1 cellular context compared by ENCODE assay signal in genomic region chr6:4322846-4323309, GRCh38.
TF ChIP-seq lines count a peak whose summit lies in the region.

No MANE protein-coding gene starts in this region.

TF ChIP-seq in K562, 482 proteins besides CTCF, POLR2A, EP300 and RAD21 (continued from another document and continues in another):
- TF ChIP-seq VEZF1 (CRISPR knock-in tag; IDR thresholded peaks at IDR 0.05) (peak; percentile 57), ZNF318 (IDR thresholded peaks at IDR 0.05; ENCODE audit: borderline replicate concordance in 1 of 2, low read depth in 1 of 2) (peak in 1 of 2 experiments; percentile 77; a peak in 2 of 4 replicates), KLF10 (CRISPR knock-in tag; IDR thresholded peaks at IDR 0.05) (no peak), HCFC1 (IDR thresholded peaks at IDR 0.05; ENCODE audit: low read depth, low read length) (no peak), RBM17 (IDR thresholded peaks at IDR 0.05; ENCODE audit: borderline replicate concordance, low read depth, low read length) (no peak), FOXK2 (conservative IDR thresholded peaks at IDR 0.05 in 1 of 2, IDR thresholded peaks at IDR 0.05 in 1 of 2; ENCODE audit: low read depth in 2 of 2) (peak in 1 of 2 experiments; percentile 26; a peak in 2 of 4 replicates), MAZ (CRISPR knock-in tag; conservative IDR thresholded peaks at IDR 0.05 in 1 of 2, IDR thresholded peaks at IDR 0.05 in 1 of 2) (peak in 1 of 2 experiments; percentile 54; a peak in 2 of 4 replicates), ARID1B (IDR thresholded peaks at IDR 0.05) (peak; percentile 86), NCOA6 (IDR thresholded peaks at IDR 0.05) (no peak), PYGO2 (tag; IDR thresholded peaks at IDR 0.05) (0 out of 2 replicates have a peak, but pooled peaks have one; percentile 23), BRD9 (IDR thresholded peaks at IDR 0.05; ENCODE audit: low read depth, partially characterized antibody) (peak; percentile 32), C11orf30 (IDR thresholded peaks at IDR 0.05; ENCODE audit: low read depth) (no peak), PHTF2 (CRISPR knock-in tag; IDR thresholded peaks at IDR 0.05) (no peak), CHD2 (IDR thresholded peaks at IDR 0.05; ENCODE audit: low read depth, low read length) (no peak), WHSC1 (IDR thresholded peaks at IDR 0.05; ENCODE audit: low read length) (no peak), TAL1 (IDR thresholded peaks at IDR 0.05) (peak; percentile 56), ZNF766 (CRISPR knock-in tag; conservative IDR thresholded peaks at IDR 0.05) (peak; percentile 66; the same call in 1 of the 2 replicates), MNT (conservative IDR thresholded peaks at IDR 0.05) (0 out of 4 replicates have a peak, but pooled peaks of 1 of the 2 experiments have one; percentile 16), ZSCAN32 (CRISPR knock-in tag; IDR thresholded peaks at IDR 0.05) (peak; percentile 54; the same call in 1 of the 2 replicates), DIDO1 (tag; IDR thresholded peaks at IDR 0.05; ENCODE audit: low read depth) (0 out of 2 replicates have a peak, but pooled peaks have one; percentile 36), RCOR1 (IDR thresholded peaks at IDR 0.05; ENCODE audit: borderline replicate concordance in 1 of 2, low read depth in 2 of 2, low read length in 2 of 2) (peak in 1 of 2 experiments; percentile 96; a peak in 2 of 4 replicates), NCOA2 (IDR thresholded peaks at IDR 0.05; ENCODE audit: partially characterized antibody in 2 of 2) (no peak), ZEB2 (IDR thresholded peaks at IDR 0.05) (peak; percentile 55; the same call in 1 of the 2 replicates), JUNB (CRISPR knock-in tag; conservative IDR thresholded peaks at IDR 0.05) (0 out of 2 replicates have a peak, but pooled peaks have one; percentile 41), HDAC3 (IDR thresholded peaks at IDR 0.05; ENCODE audit: borderline replicate concordance, partially characterized antibody) (peak; percentile 45), ATF4 (CRISPR knock-in tag; IDR thresholded peaks at IDR 0.05) (peak; percentile 79), NCOR1 (IDR thresholded peaks at IDR 0.05) (peak; percentile 69), SIN3A (IDR thresholded peaks at IDR 0.05; ENCODE audit: borderline replicate concordance in 2 of 2, control insufficient read depth in 1 of 2, low read depth in 2 of 2, low read length in 2 of 2) (no peak)
- TF ChIP-seq, protein P1, sequence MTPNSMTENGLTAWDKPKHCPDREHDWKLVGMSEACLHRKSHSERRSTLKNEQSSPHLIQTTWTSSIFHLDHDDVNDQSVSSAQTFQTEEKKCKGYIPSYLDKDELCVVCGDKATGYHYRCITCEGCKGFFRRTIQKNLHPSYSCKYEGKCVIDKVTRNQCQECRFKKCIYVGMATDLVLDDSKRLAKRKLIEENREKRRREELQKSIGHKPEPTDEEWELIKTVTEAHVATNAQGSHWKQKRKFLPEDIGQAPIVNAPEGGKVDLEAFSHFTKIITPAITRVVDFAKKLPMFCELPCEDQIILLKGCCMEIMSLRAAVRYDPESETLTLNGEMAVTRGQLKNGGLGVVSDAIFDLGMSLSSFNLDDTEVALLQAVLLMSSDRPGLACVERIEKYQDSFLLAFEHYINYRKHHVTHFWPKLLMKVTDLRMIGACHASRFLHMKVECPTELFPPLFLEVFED (CRISPR knock-in tag; conservative IDR thresholded peaks at IDR 0.05): peak; percentile 84
- TF ChIP-seq, protein P2, sequence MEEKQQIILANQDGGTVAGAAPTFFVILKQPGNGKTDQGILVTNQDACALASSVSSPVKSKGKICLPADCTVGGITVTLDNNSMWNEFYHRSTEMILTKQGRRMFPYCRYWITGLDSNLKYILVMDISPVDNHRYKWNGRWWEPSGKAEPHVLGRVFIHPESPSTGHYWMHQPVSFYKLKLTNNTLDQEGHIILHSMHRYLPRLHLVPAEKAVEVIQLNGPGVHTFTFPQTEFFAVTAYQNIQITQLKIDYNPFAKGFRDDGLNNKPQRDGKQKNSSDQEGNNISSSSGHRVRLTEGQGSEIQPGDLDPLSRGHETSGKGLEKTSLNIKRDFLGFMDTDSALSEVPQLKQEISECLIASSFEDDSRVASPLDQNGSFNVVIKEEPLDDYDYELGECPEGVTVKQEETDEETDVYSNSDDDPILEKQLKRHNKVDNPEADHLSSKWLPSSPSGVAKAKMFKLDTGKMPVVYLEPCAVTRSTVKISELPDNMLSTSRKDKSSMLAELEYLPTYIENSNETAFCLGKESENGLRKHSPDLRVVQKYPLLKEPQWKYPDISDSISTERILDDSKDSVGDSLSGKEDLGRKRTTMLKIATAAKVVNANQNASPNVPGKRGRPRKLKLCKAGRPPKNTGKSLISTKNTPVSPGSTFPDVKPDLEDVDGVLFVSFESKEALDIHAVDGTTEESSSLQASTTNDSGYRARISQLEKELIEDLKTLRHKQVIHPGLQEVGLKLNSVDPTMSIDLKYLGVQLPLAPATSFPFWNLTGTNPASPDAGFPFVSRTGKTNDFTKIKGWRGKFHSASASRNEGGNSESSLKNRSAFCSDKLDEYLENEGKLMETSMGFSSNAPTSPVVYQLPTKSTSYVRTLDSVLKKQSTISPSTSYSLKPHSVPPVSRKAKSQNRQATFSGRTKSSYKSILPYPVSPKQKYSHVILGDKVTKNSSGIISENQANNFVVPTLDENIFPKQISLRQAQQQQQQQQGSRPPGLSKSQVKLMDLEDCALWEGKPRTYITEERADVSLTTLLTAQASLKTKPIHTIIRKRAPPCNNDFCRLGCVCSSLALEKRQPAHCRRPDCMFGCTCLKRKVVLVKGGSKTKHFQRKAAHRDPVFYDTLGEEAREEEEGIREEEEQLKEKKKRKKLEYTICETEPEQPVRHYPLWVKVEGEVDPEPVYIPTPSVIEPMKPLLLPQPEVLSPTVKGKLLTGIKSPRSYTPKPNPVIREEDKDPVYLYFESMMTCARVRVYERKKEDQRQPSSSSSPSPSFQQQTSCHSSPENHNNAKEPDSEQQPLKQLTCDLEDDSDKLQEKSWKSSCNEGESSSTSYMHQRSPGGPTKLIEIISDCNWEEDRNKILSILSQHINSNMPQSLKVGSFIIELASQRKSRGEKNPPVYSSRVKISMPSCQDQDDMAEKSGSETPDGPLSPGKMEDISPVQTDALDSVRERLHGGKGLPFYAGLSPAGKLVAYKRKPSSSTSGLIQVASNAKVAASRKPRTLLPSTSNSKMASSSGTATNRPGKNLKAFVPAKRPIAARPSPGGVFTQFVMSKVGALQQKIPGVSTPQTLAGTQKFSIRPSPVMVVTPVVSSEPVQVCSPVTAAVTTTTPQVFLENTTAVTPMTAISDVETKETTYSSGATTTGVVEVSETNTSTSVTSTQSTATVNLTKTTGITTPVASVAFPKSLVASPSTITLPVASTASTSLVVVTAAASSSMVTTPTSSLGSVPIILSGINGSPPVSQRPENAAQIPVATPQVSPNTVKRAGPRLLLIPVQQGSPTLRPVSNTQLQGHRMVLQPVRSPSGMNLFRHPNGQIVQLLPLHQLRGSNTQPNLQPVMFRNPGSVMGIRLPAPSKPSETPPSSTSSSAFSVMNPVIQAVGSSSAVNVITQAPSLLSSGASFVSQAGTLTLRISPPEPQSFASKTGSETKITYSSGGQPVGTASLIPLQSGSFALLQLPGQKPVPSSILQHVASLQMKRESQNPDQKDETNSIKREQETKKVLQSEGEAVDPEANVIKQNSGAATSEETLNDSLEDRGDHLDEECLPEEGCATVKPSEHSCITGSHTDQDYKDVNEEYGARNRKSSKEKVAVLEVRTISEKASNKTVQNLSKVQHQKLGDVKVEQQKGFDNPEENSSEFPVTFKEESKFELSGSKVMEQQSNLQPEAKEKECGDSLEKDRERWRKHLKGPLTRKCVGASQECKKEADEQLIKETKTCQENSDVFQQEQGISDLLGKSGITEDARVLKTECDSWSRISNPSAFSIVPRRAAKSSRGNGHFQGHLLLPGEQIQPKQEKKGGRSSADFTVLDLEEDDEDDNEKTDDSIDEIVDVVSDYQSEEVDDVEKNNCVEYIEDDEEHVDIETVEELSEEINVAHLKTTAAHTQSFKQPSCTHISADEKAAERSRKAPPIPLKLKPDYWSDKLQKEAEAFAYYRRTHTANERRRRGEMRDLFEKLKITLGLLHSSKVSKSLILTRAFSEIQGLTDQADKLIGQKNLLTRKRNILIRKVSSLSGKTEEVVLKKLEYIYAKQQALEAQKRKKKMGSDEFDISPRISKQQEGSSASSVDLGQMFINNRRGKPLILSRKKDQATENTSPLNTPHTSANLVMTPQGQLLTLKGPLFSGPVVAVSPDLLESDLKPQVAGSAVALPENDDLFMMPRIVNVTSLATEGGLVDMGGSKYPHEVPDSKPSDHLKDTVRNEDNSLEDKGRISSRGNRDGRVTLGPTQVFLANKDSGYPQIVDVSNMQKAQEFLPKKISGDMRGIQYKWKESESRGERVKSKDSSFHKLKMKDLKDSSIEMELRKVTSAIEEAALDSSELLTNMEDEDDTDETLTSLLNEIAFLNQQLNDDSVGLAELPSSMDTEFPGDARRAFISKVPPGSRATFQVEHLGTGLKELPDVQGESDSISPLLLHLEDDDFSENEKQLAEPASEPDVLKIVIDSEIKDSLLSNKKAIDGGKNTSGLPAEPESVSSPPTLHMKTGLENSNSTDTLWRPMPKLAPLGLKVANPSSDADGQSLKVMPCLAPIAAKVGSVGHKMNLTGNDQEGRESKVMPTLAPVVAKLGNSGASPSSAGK (IDR thresholded peaks at IDR 0.05): peak; percentile 28; the same call in 1 of the 2 replicates
